Comparison of ENCODE assay signal across 8 cellular contexts in genomic region chr12:1692221-1692620, GRCh38. TPM values are rescaled to one million over a fixed set of nuclear protein-coding genes. Genes with fewer than 3 reads are reported as not detected.
DNase-seq lines count a peak whose midpoint lies in the region; ATAC-seq and TF ChIP-seq lines count a peak whose summit lies in the region.

No MANE protein-coding gene starts in this region.

- peak overlapping the region; percentile 85 to 100 (median 92) for H3K4me3 Mint-ChIP-seq in brain

- H3K36me3 ChIP-seq in HUES48 (ENCODE audit: control insufficient read depth, insufficient read depth, low read length), result peaks cover 6% of the 10 kb centered on the region
- H3K36me3 ChIP-seq in muscle layer of duodenum (ENCODE audit: control insufficient read depth in 1 of 2, insufficient read depth in 2 of 2, low read length in 2 of 2), result no peaks in the 10 kb centered on the region
- H3K36me3 ChIP-seq in thyroid gland, result no peaks in the 10 kb centered on the region

- no peak for TF ChIP-seq POLR2A in thyroid gland (IDR thresholded peaks at IDR 0.05)

- peak overlapping the region; percentile 89 for H3K4me3 ChIP-seq in AG10803 (ENCODE audit: low read length)
- H3K4me3 ChIP-seq in HUES48 (ENCODE audit: low read depth, low read length), result peak overlapping the region; percentile 87
- H3K4me3 ChIP-seq in muscle layer of duodenum (ENCODE audit: low read depth in 1 of 2, low read length in 2 of 2), result peak overlapping the region; percentile 77 to 91
- H3K4me3 ChIP-seq in thyroid gland (replicated peaks in 1 of 3), result no peak overlapping the region

- no peaks in the 10 kb centered on the region for H3K27me3 ChIP-seq in HUES48 (ENCODE audit: control insufficient read depth, insufficient read depth, low read length)
- no peaks in the 10 kb centered on the region for H3K27me3 ChIP-seq in muscle layer of duodenum (ENCODE audit: low read depth, low read length)
- H3K27me3 ChIP-seq in thyroid gland, result no peaks in the 10 kb centered on the region

- no peak overlapping the region for H3K9ac ChIP-seq in HUES48 (ENCODE audit: low read depth, low read length)

- H3K27me3 Mint-ChIP-seq in brain, result peaks cover 25% of the 10 kb centered on the region

- no peak overlapping the region for H3K27ac ChIP-seq in HUES48 (ENCODE audit: low read depth, low read length)
- peak overlapping the region; percentile 93 for H3K27ac ChIP-seq in muscle layer of duodenum (ENCODE audit: low read length)
- H3K27ac ChIP-seq in thyroid gland, result no peak overlapping the region

- intact Hi-C loops in thyroid gland (cut with DNase I), result loop anchor here (5.0 kb wide), 1 partner anchor 40 kb away; no protein-coding TSS in a partner anchor

- H3K36me3 Mint-ChIP-seq in brain, result peaks cover 18% of the 10 kb centered on the region

- DNase-seq in AG10803 (ENCODE audit: low read depth) (no peak), ecto neural progenitor cell (ENCODE audit: low spot score) (no peak), NCI-H1092 treated with DMSO at 0.1 percent for 48 hours (lab: John Stamatoyannopoulos, UW) (no peak), thyroid gland (no peak)

- H3K27ac Mint-ChIP-seq in brain, result peak overlapping the region; percentile 80 to 99 (median 88)

- WGBS in thyroid gland, 2 donors, result 57 to 61% methylated on average over 4 of the region's 4 CpGs

- H3K4me1 Mint-ChIP-seq in brain, result peaks cover 60% of the 10 kb centered on the region

- peaks cover 0 to 2% (median 0%) of the 10 kb centered on the region in 5 experiments for H3K9me3 Mint-ChIP-seq in brain

- no peak for TF ChIP-seq CTCF in AG10803 (conservative IDR thresholded peaks at IDR 0.05; ENCODE audit: low read length)
- TF ChIP-seq CTCF in brain (conservative IDR thresholded peaks at IDR 0.05), result no peak
- no peak for TF ChIP-seq CTCF in thyroid gland (IDR thresholded peaks at IDR 0.05)

- H3K9me3 ChIP-seq in HUES48 (ENCODE audit: control insufficient read depth, insufficient read depth, low read length), result no peaks in the 10 kb centered on the region
- no peaks in the 10 kb centered on the region for H3K9me3 ChIP-seq in muscle layer of duodenum (ENCODE audit: control insufficient read depth in 1 of 2, low read length in 2 of 2)
- H3K9me3 ChIP-seq in thyroid gland, result no peaks in the 10 kb centered on the region

- ATAC-seq in HG03521 (IDR thresholded peaks at IDR 0.05; ENCODE audit: unreplicated experiment), result no peak

- H3K4me1 ChIP-seq in HUES48 (ENCODE audit: control insufficient read depth, insufficient read depth, low read length) (peaks cover 10% of the 10 kb centered on the region), muscle layer of duodenum (ENCODE audit: control insufficient read depth in 1 of 2, insufficient read depth in 2 of 2, low read length in 2 of 2) (peaks cover 7 to 27% of the 10 kb centered on the region in 2 donors), thyroid gland (peaks cover 9 to 15% of the 10 kb centered on the region in 2 donors)

RNA-seq across cellular contexts. Expression of gene ADIPOR2, which starts 1.4 kb away (rescaled TPM):
- 49.1 TPM for polyA plus RNA-seq in brain (ENCODE audit: insufficient read depth, low read depth, low replicate concordance)
- total RNA-seq in thyroid gland, result 10 to 100 TPM; 46.0 to 59.3 (median 52.4) TPM

Comparison
In these comparisons a context has a peak if more than half of its experiments do, and no peak if none do; other contexts are left out.
1. H3K4me3 ChIP-seq: peak in AG10803 (single experiment), HUES48 (single experiment) and muscle layer of duodenum (2 of 2); none in thyroid gland (0 of 3).